Comparison of ENCODE assay signal across 10 cellular contexts in the genomic region with DNA sequence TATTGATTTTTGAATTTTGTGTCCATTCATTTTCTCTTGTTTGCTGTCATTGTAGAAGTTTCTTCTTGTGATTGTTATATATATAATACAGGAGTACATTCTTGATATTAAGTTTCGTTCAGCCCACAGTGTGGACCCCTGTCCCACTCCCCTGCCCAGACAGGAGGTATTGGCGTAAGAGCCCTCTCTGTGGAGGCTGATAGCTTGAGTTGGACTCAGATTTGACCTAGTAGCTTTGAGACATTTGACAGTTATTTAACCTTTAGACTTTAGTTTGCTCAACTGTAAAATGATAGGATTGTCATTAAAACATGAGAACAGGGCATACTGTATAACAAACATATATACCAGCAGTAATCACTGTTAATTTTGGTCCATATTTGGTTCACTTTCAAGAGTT. TPM values are rescaled to one million over a fixed set of nuclear protein-coding genes. Genes with fewer than 3 reads are reported as not detected.
"Had no signal": no experiment of that assay in that cellular context is flagged by ENCODE, and none has a peak within 500 bp of the region (broad histone marks: within the 10 kb centered on the region; RNA-seq: fewer than 3 reads in every experiment).

No MANE protein-coding gene starts in this region.

- H3K4me3 Mint-ChIP-seq: IgD-negative memory B cell had no signal

- H3K27ac Mint-ChIP-seq: IgD-negative memory B cell had no signal

- FAIRE-seq: HTR-8/SVneo, K562 had no signal

- H3K36me3 Mint-ChIP-seq: IgD-negative memory B cell had no signal

- H3K27me3 Mint-ChIP-seq: IgD-negative memory B cell had no signal

- DNase-seq: IMR-90, KBM-7, KG1 had no signal

- H3K9ac ChIP-seq: KMS-11 had no signal

- H3K4me2 ChIP-seq: KMS-11 had no signal

- ATAC-seq: K562 had no signal

- H3K4me3 ChIP-seq: K562 had no signal

- H3K27ac ChIP-seq: HL-60, KMS-11 had no signal

RNA-seq across cellular contexts. Expression of gene GPR171, which starts 27.1 kb away (rescaled TPM):
- total RNA-seq: HT-29, HT1080, IMR-90, K562 had no signal
- polyA plus RNA-seq: IMR-90, K562 had no signal
